ENCODE assay signal across 7 cellular contexts in the genomic region with DNA sequence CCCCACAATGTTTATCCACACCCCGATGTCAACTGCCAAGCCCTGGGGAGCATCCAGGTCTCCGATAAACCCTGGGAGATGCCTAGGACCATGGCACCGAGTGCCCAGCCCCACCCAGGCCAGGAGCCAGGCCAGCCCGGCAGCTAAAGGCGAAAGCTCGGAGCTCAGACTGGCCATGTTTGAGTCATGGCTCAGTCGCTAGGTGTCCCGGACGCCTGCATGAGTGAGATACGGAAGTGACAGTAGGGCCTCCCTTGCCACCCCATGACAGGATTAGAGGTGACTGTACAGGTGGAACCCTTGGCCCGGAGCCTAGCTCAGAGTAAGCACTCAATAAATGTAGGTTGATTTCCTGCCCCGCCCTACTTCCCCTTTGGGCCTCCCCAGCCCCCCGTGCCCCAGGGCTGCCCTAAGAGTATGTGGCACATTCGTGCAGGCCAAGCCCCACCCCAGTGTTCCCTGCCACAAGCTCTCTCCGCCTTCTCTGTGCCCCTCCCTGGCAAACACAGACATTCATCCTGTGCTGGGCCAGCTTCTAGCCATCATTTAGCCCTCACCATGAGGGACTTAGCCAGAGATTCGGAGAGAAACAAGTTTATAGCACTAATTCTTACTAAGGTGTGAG. TPM values are rescaled to one million over a fixed set of nuclear protein-coding genes. Genes with fewer than 3 reads are reported as not detected.
DNase-seq lines count a peak whose midpoint lies in the region; ATAC-seq lines count a peak whose summit lies in the region.

No MANE protein-coding gene starts in this region.

- H3K36me3 Mint-ChIP-seq in T-helper 1 cell treated with Interleukin-12 subunit alpha and Interleukin-12 subunit beta and Interleukin-4 antibody, amounts not matched to agents 30 μg/mL and 1 μg/mL, for 36 hours (ENCODE audit: low read depth) = no peaks in the 10 kb centered on the region
- no peaks in the 10 kb centered on the region for H3K36me3 Mint-ChIP-seq in activated naive CD8-positive, alpha-beta T cell treated with anti-CD3 and anti-CD28 coated beads, Interleukin-2, amount 50 U/mL, for 24 hours (ENCODE audit: low read depth)

- DNase-seq in GM23248 = peak; percentile 85
- peak; percentile 79 for DNase-seq in activated naive CD8-positive, alpha-beta T cell treated with anti-CD3 and anti-CD28 coated beads, Interleukin-2, amount 50 U/mL, for 24 hours
- DNase-seq in lung microvascular endothelial cell (ENCODE audit: low read depth in 2 of 2) = peak; percentile 84 to 97
- DNase-seq in stimulated activated naive CD4-positive, alpha-beta T cell (lab: John Stamatoyannopoulos, UW) = peak; percentile 69 to 93 (median 86)
- no peak for DNase-seq in SW 1271 (lab: John Stamatoyannopoulos, UW)

- peaks cover 38% of the 10 kb centered on the region for H3K4me1 Mint-ChIP-seq in T-helper 1 cell treated with Interleukin-12 subunit alpha and Interleukin-12 subunit beta and Interleukin-4 antibody, amounts not matched to agents 30 μg/mL and 1 μg/mL, for 36 hours (ENCODE audit: low read depth)
- peaks cover 38% of the 10 kb centered on the region for H3K4me1 Mint-ChIP-seq in activated naive CD8-positive, alpha-beta T cell treated with anti-CD3 and anti-CD28 coated beads, Interleukin-2, amount 50 U/mL, for 24 hours

- H4K20me1 ChIP-seq in GM23248 (ENCODE audit: insufficient read depth) = no peaks in the 10 kb centered on the region

- peak; percentile 98 for ATAC-seq in activated naive CD8-positive, alpha-beta T cell treated with anti-CD3 and anti-CD28 coated beads, Interleukin-2, amount 50 U/mL, for 24 hours
- ATAC-seq in HG03457 (IDR thresholded peaks at IDR 0.05; ENCODE audit: unreplicated experiment) = no peak

- peak overlapping the region; percentile 43 for H3K4me3 ChIP-seq in GM23248

- H3K4me2 ChIP-seq in GM23248 (ENCODE audit: unreplicated experiment) = peak overlapping the region; percentile 61

- H3F3A ChIP-seq in GM23248 (ENCODE audit: insufficient read depth) = peaks cover 51% of the 10 kb centered on the region

- H3K9me3 Mint-ChIP-seq in T-helper 1 cell treated with Interleukin-12 subunit alpha and Interleukin-12 subunit beta and Interleukin-4 antibody, amounts not matched to agents 30 μg/mL and 1 μg/mL, for 36 hours = no peaks in the 10 kb centered on the region
- H3K9me3 Mint-ChIP-seq in activated naive CD8-positive, alpha-beta T cell treated with anti-CD3 and anti-CD28 coated beads, Interleukin-2, amount 50 U/mL, for 24 hours = no peaks in the 10 kb centered on the region

- H3K9me2 ChIP-seq in GM23248 (ENCODE audit: insufficient read depth) = no peaks in the 10 kb centered on the region

- H3K4me3 Mint-ChIP-seq in T-helper 1 cell treated with Interleukin-12 subunit alpha and Interleukin-12 subunit beta and Interleukin-4 antibody, amounts not matched to agents 30 μg/mL and 1 μg/mL, for 36 hours = peak overlapping the region; percentile 54
- peak overlapping the region; percentile 53 for H3K4me3 Mint-ChIP-seq in activated naive CD8-positive, alpha-beta T cell treated with anti-CD3 and anti-CD28 coated beads, Interleukin-2, amount 50 U/mL, for 24 hours

- no peaks in the 10 kb centered on the region for H3K36me3 ChIP-seq in GM23248 (ENCODE audit: low read depth)

- in situ Hi-C loops in GM23248 (cut with MboI) = no loop called here

- peak overlapping the region; percentile 77 for H2AFZ ChIP-seq in GM23248

- H3K79me2 ChIP-seq in GM23248 (ENCODE audit: insufficient read depth) = peaks cover 68% of the 10 kb centered on the region

- no peak overlapping the region for H3K27ac Mint-ChIP-seq in T-helper 1 cell treated with Interleukin-12 subunit alpha and Interleukin-12 subunit beta and Interleukin-4 antibody, amounts not matched to agents 30 μg/mL and 1 μg/mL, for 36 hours
- no peak overlapping the region for H3K27ac Mint-ChIP-seq in activated naive CD8-positive, alpha-beta T cell treated with anti-CD3 and anti-CD28 coated beads, Interleukin-2, amount 50 U/mL, for 24 hours

- no peaks in the 10 kb centered on the region for H3K27me3 ChIP-seq in GM23248 (replicated peaks; ENCODE audit: insufficient read depth)

- WGBS in GM23248 (ENCODE audit: low coverage in 1 of 2, low lambda C conversion rate in 2 of 2, missing lambda C conversion rate in 2 of 2), 2 experiments = 25% methylated on average over 14 to 16 of the region's 16 CpGs

- H3K9ac ChIP-seq in GM23248 = peak overlapping the region; percentile 61

- no peaks in the 10 kb centered on the region for H3K9me3 ChIP-seq in GM23248 (ENCODE audit: low read depth)

- peak overlapping the region; percentile 69 for H3K27ac ChIP-seq in GM23248

- H3K4me1 ChIP-seq in GM23248 (ENCODE audit: insufficient read depth) = peaks cover 30% of the 10 kb centered on the region

- no peaks in the 10 kb centered on the region for H3K27me3 Mint-ChIP-seq in T-helper 1 cell treated with Interleukin-12 subunit alpha and Interleukin-12 subunit beta and Interleukin-4 antibody, amounts not matched to agents 30 μg/mL and 1 μg/mL, for 36 hours (ENCODE audit: low read depth)
- no peaks in the 10 kb centered on the region for H3K27me3 Mint-ChIP-seq in activated naive CD8-positive, alpha-beta T cell treated with anti-CD3 and anti-CD28 coated beads, Interleukin-2, amount 50 U/mL, for 24 hours

RNA-seq across cellular contexts. Expression of gene TPM4, which starts 5.8 kb away (rescaled TPM):
- 1,413 and 1,469 TPM in 2 replicates for total RNA-seq in GM23248 (2014; rRNA removed; shearing (Covaris generic))
- 1,408 and 1,423 TPM in 2 replicates for polyA plus RNA-seq in GM23248 (2016; fragmentation: Nextera tagmentation; extraction: Ambion mirVana)
- 301 and 363 TPM in 2 replicates for total RNA-seq in lung microvascular endothelial cell

RNA-seq across cellular contexts. Expression of gene RAB8A, which starts 41.2 kb away (rescaled TPM):
- 29.5 and 42.6 TPM in 2 replicates for total RNA-seq in GM23248 (2014; rRNA removed; shearing (Covaris generic))
- polyA plus RNA-seq in GM23248 (2016; fragmentation: Nextera tagmentation; extraction: Ambion mirVana) = 106 and 112 TPM in 2 replicates
- 79.8 and 114 TPM in 2 replicates for total RNA-seq in lung microvascular endothelial cell

Comparison
In these comparisons a context has a peak if more than half of its experiments do, and no peak if none do; other contexts are left out.
1. DNase-seq: peak in GM23248 (single experiment), activated naive CD8-positive, alpha-beta T cell treated with anti-CD3 and anti-CD28 coated beads, Interleukin-2, amount 50 U/mL, for 24 hours (single experiment), lung microvascular endothelial cell (2 of 2) and stimulated activated naive CD4-positive, alpha-beta T cell (6 of 6); none in SW 1271 (0 of 2).